18 cellular contexts compared by ENCODE assay signal in genomic region chr7:136533732-136534131, GRCh38.
"Had no signal": no experiment of that assay in that cellular context is flagged by ENCODE, and none has a peak within 500 bp of the region (broad histone marks: within the 10 kb centered on the region; RNA-seq: fewer than 3 reads in every experiment).

No MANE protein-coding gene starts in this region.

- FAIRE-seq: astrocyte, frontal cortex had no signal

- DNase-seq: activated CD4-positive, alpha-beta T cell treated with anti-CD3 and anti-CD28 coated beads, Interleukin-2, amount 50 U/mL, for 4 hours; activated gamma-delta T cell treated with Interleukin-2 at 50 U/mL for 16 hours; adrenal gland; head of caudate nucleus; left ventricle myocardium inferior; mammary epithelial cell; midbrain; nephron progenitor cell; retina; stimulated activated CD4-positive, alpha-beta T cell treated with anti-CD3 and anti-CD28 coated beads, Interleukin-12 subunit alpha, Interleukin-12 subunit beta, amount 100 ng/mL, for 4 hours; stimulated activated CD4-positive, alpha-beta T cell treated with anti-CD3 and anti-CD28 coated beads, Interleukin-1b, Interleukin-23, amount 100 ng/mL, for 48 hours; stimulated activated CD8-positive, alpha-beta memory T cell treated with anti-CD3 and anti-CD28 coated beads, Interleukin-4, amount 100 ng/mL, for 48 hours; stimulated activated naive CD4-positive, alpha-beta T cell had no signal

- H3K27ac ChIP-seq: adrenal gland, breast epithelium, coronary artery, left ventricle myocardium inferior had no signal

- ATAC-seq: activated naive CD4-positive, alpha-beta T cell treated with anti-CD3 and anti-CD28 coated beads, Interleukin-2, amount 50 U/mL, for 72 hours had no signal

- H3K4me3 ChIP-seq: adrenal gland, breast epithelium, coronary artery, left ventricle myocardium inferior had no signal

- H3K36me3 ChIP-seq: adrenal gland, breast epithelium, left ventricle myocardium inferior had no signal

- H3K9me3 ChIP-seq: adrenal gland had no signal

- H3K27me3 ChIP-seq: adrenal gland, breast epithelium had no signal

- H3K4me1 ChIP-seq: adrenal gland, breast epithelium, left ventricle myocardium inferior had no signal
